In the genomic region with DNA sequence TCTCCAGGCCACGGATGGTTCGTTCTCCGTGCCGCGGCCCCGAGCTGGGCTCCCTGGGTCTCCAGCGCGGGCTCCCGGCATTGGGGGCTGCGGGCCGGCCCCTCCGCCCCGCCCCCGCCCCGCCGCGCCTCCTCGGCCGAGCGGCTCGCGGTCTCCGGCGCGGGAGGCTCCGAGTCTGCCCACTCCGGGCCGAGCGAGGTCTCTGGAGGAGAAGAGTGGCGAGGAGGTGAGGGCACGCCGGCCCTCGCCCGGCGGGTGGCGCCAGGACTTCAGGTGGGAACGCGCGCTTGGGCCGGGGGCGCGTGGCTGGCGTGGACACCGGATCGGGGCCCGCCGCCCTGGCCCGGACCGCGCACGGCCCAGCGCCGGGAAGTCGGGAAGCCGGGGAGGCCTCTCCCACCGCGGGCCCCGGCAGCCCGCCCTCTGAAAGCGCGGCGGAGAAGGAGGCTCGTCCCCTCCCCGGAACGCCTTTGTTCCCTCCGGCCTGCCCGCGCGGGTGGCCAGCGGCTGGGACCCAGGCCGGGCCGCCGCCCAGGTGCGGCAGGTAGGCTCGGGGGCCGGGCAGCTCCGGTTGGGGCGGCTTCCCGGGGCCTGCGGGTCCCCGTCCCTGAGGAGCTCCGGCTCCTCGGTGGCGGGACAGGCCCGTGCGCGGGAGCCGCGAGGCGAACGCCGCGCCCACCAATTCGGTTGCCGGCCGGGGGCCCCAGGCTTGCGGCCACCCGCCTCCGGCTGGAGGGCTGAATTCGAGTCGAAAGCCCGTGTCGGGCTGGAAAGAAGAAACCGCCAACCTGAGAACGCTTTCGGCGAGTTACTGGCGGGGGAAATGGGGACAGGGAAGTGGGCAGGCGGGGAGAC, we compare ENCODE assay signal across 8 cellular contexts. TPM values are rescaled to one million over a fixed set of nuclear protein-coding genes. Genes with fewer than 3 reads are reported as not detected.
DNase-seq lines count a peak whose midpoint lies in the region; ATAC-seq, FAIRE-seq and TF ChIP-seq lines count a peak whose summit lies in the region.

No MANE protein-coding gene starts in this region.

- H3K4me3 Mint-ChIP-seq in activated CD4-positive, alpha-beta memory T cell treated with anti-CD3 and anti-CD28 coated beads, Interleukin-2, amount 10 ng/mL, durations not matched to agents 7 days and 5 days = peak overlapping the region; percentile 64
- H3K4me3 Mint-ChIP-seq in naive thymus-derived CD4-positive, alpha-beta T cell = peak overlapping the region; percentile 73 to 83 (median 76)

- in situ Hi-C loops in Caki2 (cut with HindIII; ENCODE audit: low pct_unique_long_range_greater_than_20kb, low sequenced_read_pairs) = no loop called here

- peak; percentile 57 for ATAC-seq in naive thymus-derived CD4-positive, alpha-beta T cell
- ATAC-seq in GM19463 (IDR thresholded peaks at IDR 0.05; ENCODE audit: unreplicated experiment) = no peak

- TF ChIP-seq POLR2A in esophagus squamous epithelium (IDR thresholded peaks at IDR 0.05) = no peak

- H3K36me3 ChIP-seq in esophagus squamous epithelium = peaks cover 0 to 6% (median 0%) of the 10 kb centered on the region in 3 donors
- H3K36me3 ChIP-seq in naive thymus-derived CD4-positive, alpha-beta T cell (ENCODE audit: control insufficient read depth in 2 of 3, insufficient read depth in 3 of 3, low read length in 3 of 3) = no peaks in the 10 kb centered on the region

- CTCF ChIA-PET in activated CD4-positive, alpha-beta memory T cell treated with anti-CD3 and anti-CD28 coated beads, Interleukin-2, amount 10 ng/mL, durations not matched to agents 7 days and 5 days (lab: Charles Lee) = interaction anchor here (1.3 to 1.6 kb wide), 3 partner anchors 66 to 129 kb away, joined by 3 to 8 read pairs (median 4); no protein-coding TSS in a partner anchor
- CTCF ChIA-PET in naive thymus-derived CD4-positive, alpha-beta T cell (lab: Charles Lee) = no interaction called here

- H3K27ac ChIP-seq in esophagus squamous epithelium = peak overlapping the region; percentile 94 to 99 (median 97)
- H3K27ac ChIP-seq in naive thymus-derived CD4-positive, alpha-beta T cell (ENCODE audit: low read depth, low read length) = no peak overlapping the region

- peak; percentile 63 for DNase-seq in Caki2 (ENCODE audit: low read depth)
- DNase-seq in HTR-8/SVneo (ENCODE audit: insufficient read length, low spot score) = peak; percentile 27
- no peak for DNase-seq in activated CD4-positive, alpha-beta memory T cell treated with anti-CD3 and anti-CD28 coated beads, Interleukin-2, amount 10 ng/mL, durations not matched to agents 7 days and 5 days
- no peak for DNase-seq in esophagus squamous epithelium (lab: John Stamatoyannopoulos, UW)
- peak in 7 of 9 donors; percentile 3 to 56 (median 12) for DNase-seq in naive thymus-derived CD4-positive, alpha-beta T cell
- no peak for DNase-seq in central memory CD4-positive, alpha-beta T cell
- no peak for DNase-seq in putamen (ENCODE audit: low spot score)

- H3K4me1 Mint-ChIP-seq in activated CD4-positive, alpha-beta memory T cell treated with anti-CD3 and anti-CD28 coated beads, Interleukin-2, amount 10 ng/mL, durations not matched to agents 7 days and 5 days = peaks cover 9% of the 10 kb centered on the region
- H3K4me1 Mint-ChIP-seq in naive thymus-derived CD4-positive, alpha-beta T cell = peaks cover 0 to 14% (median 11%) of the 10 kb centered on the region in 7 donors

- no peak for FAIRE-seq in HTR-8/SVneo (lab: Jason Lieb, UNC)

- TF ChIP-seq CTCF in esophagus squamous epithelium (IDR thresholded peaks at IDR 0.05) = peak in 1 of 6 experiments; percentile 25

- peak overlapping the region; percentile 75 to 96 (median 90) for H3K4me3 ChIP-seq in esophagus squamous epithelium
- H3K4me3 ChIP-seq in naive thymus-derived CD4-positive, alpha-beta T cell (ENCODE audit: low read length) = peak overlapping the region; percentile 73

- WGBS in esophagus squamous epithelium, 2 donors = 3% methylated on average over 21 of the region's 109 CpGs; no CpG with 5 or more reads in 1 of the 2 donors

- H3K36me3 Mint-ChIP-seq in activated CD4-positive, alpha-beta memory T cell treated with anti-CD3 and anti-CD28 coated beads, Interleukin-2, amount 10 ng/mL, durations not matched to agents 7 days and 5 days (ENCODE audit: low read depth) = no peaks in the 10 kb centered on the region
- peaks cover 0 to 4% (median 4%) of the 10 kb centered on the region in 5 donors for H3K36me3 Mint-ChIP-seq in naive thymus-derived CD4-positive, alpha-beta T cell

- no peak overlapping the region for H3K27ac Mint-ChIP-seq in activated CD4-positive, alpha-beta memory T cell treated with anti-CD3 and anti-CD28 coated beads, Interleukin-2, amount 10 ng/mL, durations not matched to agents 7 days and 5 days
- H3K27ac Mint-ChIP-seq in naive thymus-derived CD4-positive, alpha-beta T cell = peak overlapping the region in 1 of 9 donors; percentile 32

- intact Hi-C loops in esophagus squamous epithelium (cut with DNase I) = no loop called here
- intact Hi-C loops in naive thymus-derived CD4-positive, alpha-beta T cell (cut with micrococcal nuclease) = loop anchor here (1.0 to 5.0 kb wide), 4 partner anchors 31 to 129 kb away; no protein-coding TSS in a partner anchor

- H3K27me3 ChIP-seq in esophagus squamous epithelium = no peaks in the 10 kb centered on the region
- peaks cover 0 to 5% of the 10 kb centered on the region in 2 donors for H3K27me3 ChIP-seq in naive thymus-derived CD4-positive, alpha-beta T cell (ENCODE audit: control insufficient read depth in 2 of 2, insufficient read depth in 2 of 2, low read length in 2 of 2)

- no peaks in the 10 kb centered on the region for H3K9me3 ChIP-seq in esophagus squamous epithelium
- no peaks in the 10 kb centered on the region for H3K9me3 ChIP-seq in naive thymus-derived CD4-positive, alpha-beta T cell (ENCODE audit: control insufficient read depth in 2 of 3, low read length in 3 of 3)

- no peaks in the 10 kb centered on the region for H3K9me3 Mint-ChIP-seq in activated CD4-positive, alpha-beta memory T cell treated with anti-CD3 and anti-CD28 coated beads, Interleukin-2, amount 10 ng/mL, durations not matched to agents 7 days and 5 days
- peaks cover 0 to 5% (median 0%) of the 10 kb centered on the region in 11 donors for H3K9me3 Mint-ChIP-seq in naive thymus-derived CD4-positive, alpha-beta T cell

- peaks cover 31% of the 10 kb centered on the region for H3K27me3 Mint-ChIP-seq in activated CD4-positive, alpha-beta memory T cell treated with anti-CD3 and anti-CD28 coated beads, Interleukin-2, amount 10 ng/mL, durations not matched to agents 7 days and 5 days
- peaks cover 18 to 62% (median 50%) of the 10 kb centered on the region in 5 donors for H3K27me3 Mint-ChIP-seq in naive thymus-derived CD4-positive, alpha-beta T cell

- POLR2A ChIA-PET in activated CD4-positive, alpha-beta memory T cell treated with anti-CD3 and anti-CD28 coated beads, Interleukin-2, amount 10 ng/mL, durations not matched to agents 7 days and 5 days (lab: Charles Lee) = interaction anchor here (1.0 kb wide), 1 partner anchor 174 kb away, joined by 3 read pairs; the partner anchor contains the start of gene MCF2L2
- POLR2A ChIA-PET in naive thymus-derived CD4-positive, alpha-beta T cell (lab: Charles Lee) = no interaction called here

- peaks cover 2 to 59% (median 14%) of the 10 kb centered on the region in 3 donors for H3K4me1 ChIP-seq in esophagus squamous epithelium
- H3K4me1 ChIP-seq in naive thymus-derived CD4-positive, alpha-beta T cell (ENCODE audit: control insufficient read depth in 2 of 2, insufficient read depth in 2 of 2, low read length in 2 of 2) = peaks cover 0 to 3% of the 10 kb centered on the region in 2 donors

RNA-seq across cellular contexts. Expression of gene B3GNT5, which starts 1.1 kb away (rescaled TPM):
- total RNA-seq in Caki2 (2014; rRNA removed; shearing (Covaris generic); ENCODE audit: low replicate concordance) = 7.9 and 8.0 TPM in 2 replicates
- under 1 TPM; 0.60 to 0.78 TPM for total RNA-seq in activated CD4-positive, alpha-beta memory T cell treated with anti-CD3 and anti-CD28 coated beads, Interleukin-2, amount 10 ng/mL, durations not matched to agents 7 days and 5 days
- total RNA-seq in esophagus squamous epithelium = 10 to 100 TPM; 26.3 to 69.9 (median 29.3) TPM
- 10 to 100 TPM in 1 of 5 experiments, 1 to 10 TPM in 2, under 1 TPM in 2; 0.22 to 13.1 (median 1.5) TPM for total RNA-seq in naive thymus-derived CD4-positive, alpha-beta T cell
- not detected for polyA plus RNA-seq in naive thymus-derived CD4-positive, alpha-beta T cell

Comparison
In these comparisons a context has a peak if more than half of its experiments do, and no peak if none do; other contexts are left out.
1. DNase-seq: peak in Caki2 (single experiment), HTR-8/SVneo (single experiment) and naive thymus-derived CD4-positive, alpha-beta T cell (7 of 9); none in activated CD4-positive, alpha-beta memory T cell treated with anti-CD3 and anti-CD28 coated beads, Interleukin-2, amount 10 ng/mL, durations not matched to agents 7 days and 5 days (single experiment), esophagus squamous epithelium (single experiment), central memory CD4-positive, alpha-beta T cell (single experiment) and putamen (single experiment).